8 cellular contexts compared by ENCODE assay signal in the genomic region with DNA sequence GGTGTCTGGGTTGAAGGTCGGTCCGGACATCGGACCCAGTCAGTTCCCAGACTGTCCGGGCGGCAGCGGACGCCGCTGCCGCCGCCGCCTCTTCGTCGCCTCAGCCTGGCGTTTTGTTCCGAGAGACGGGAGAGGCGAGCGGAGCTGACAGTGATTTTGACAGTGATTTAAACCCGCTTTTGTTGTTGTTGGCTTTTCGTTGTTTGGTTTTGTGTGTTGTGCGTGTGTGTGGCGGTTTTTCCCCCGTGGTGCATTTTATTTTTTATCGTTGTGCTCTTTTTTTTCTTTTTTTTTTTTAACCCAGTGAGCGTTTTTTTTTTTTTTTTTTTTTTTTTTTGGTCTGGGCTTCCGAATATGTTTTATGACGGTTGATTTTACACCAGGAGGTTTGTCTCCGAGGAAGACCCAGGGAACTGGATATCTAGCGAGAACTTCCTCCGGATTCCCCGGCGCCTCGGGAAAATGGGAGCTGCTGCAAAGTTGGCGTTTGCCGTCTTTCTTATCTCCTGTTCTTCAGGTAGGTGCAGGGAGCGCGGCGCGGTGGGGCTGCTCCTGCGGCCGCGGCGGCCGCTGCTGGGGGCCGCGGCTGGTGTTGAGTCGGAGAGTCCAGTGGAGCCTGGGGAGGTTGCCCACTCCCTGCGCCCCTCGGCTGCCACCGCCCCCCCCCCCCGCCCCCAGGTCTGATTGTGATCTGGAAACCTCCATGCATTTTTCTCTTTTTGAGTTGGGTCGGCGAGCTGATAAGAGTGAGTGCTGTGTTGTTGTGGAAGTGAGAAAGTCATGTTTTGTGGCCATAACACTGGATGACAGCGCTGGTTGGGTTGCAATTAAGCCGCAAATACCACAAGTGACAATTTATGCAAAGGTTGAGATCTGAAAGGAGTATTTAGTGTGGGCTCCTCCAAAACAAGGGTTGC. TPM values are rescaled to one million over a fixed set of nuclear protein-coding genes. Genes with fewer than 3 reads are reported as not detected.
DNase-seq lines count a peak whose midpoint lies in the region; ATAC-seq and TF ChIP-seq lines count a peak whose summit lies in the region.

A gene (plus strand): TSS at position 339 of the 917 bp plus-strand sequence. CDS start 124 bp downstream, at position 463.

- peak; percentile 50 for DNase-seq in AG08396 (ENCODE audit: low spot score)
- peak; percentile 36 to 79 for DNase-seq in NCI-H526 (lab: John Stamatoyannopoulos, UW)
- peak; percentile 17 for DNase-seq in activated T-cell treated with anti-CD3 and anti-CD28 coated beads for 4 hours
- DNase-seq in esophagus muscularis mucosa (ENCODE audit: extremely low spot score): no peak

- H3K27ac ChIP-seq in esophagus muscularis mucosa (replicated peaks in 1 of 4): peak within 1 kb of the TSS; percentile 97 to 99 (median 98)
- peak within 1 kb of the TSS; percentile 83 for H3K27ac ChIP-seq in muscle layer of duodenum (ENCODE audit: low read length)

- intact Hi-C loops in esophagus muscularis mucosa (cut with DNase I): loop anchor here (5.0 kb wide), 1 partner anchor 62 kb away; no protein-coding TSS in a partner anchor

- H3K27me3 ChIP-seq in esophagus muscularis mucosa (no peaks in the 10 kb centered on the region), muscle layer of duodenum (ENCODE audit: low read depth, low read length) (no peaks in the 10 kb centered on the region)

- H3K9me3 ChIP-seq in esophagus muscularis mucosa: no peaks in the 10 kb centered on the region
- H3K9me3 ChIP-seq in muscle layer of duodenum (ENCODE audit: control insufficient read depth in 1 of 2, low read length in 2 of 2): no peaks in the 10 kb centered on the region

- H3K36me3 ChIP-seq in esophagus muscularis mucosa: no peaks in the 10 kb centered on the region
- peaks cover 0 to 4% of the 10 kb centered on the region in 2 donors for H3K36me3 ChIP-seq in muscle layer of duodenum (ENCODE audit: control insufficient read depth in 1 of 2, insufficient read depth in 2 of 2, low read length in 2 of 2)

- TF ChIP-seq CTCF in esophagus muscularis mucosa (IDR thresholded peaks at IDR 0.05): no peak

- peaks cover 4% of the 10 kb centered on the region for H3K9me3 Mint-ChIP-seq in stimulated activated naive CD8-positive, alpha-beta T cell treated with anti-CD3 and anti-CD28 coated beads, Interleukin-15, Interleukin-2, amounts not matched to agents 100 ng/mL and 50 ng/mL, for 24 hours

- peak within 1 kb of the TSS; percentile 82 for H3K27ac Mint-ChIP-seq in stimulated activated naive CD8-positive, alpha-beta T cell treated with anti-CD3 and anti-CD28 coated beads, Interleukin-15, Interleukin-2, amounts not matched to agents 100 ng/mL and 50 ng/mL, for 24 hours

- H3K27me3 Mint-ChIP-seq in stimulated activated naive CD8-positive, alpha-beta T cell treated with anti-CD3 and anti-CD28 coated beads, Interleukin-15, Interleukin-2, amounts not matched to agents 100 ng/mL and 50 ng/mL, for 24 hours: peaks cover 49% of the 10 kb centered on the region

- H3K4me1 ChIP-seq in esophagus muscularis mucosa: peaks cover 15 to 44% (median 40%) of the 10 kb centered on the region in 4 donors
- peaks cover 0 to 20% of the 10 kb centered on the region in 2 donors for H3K4me1 ChIP-seq in muscle layer of duodenum (ENCODE audit: control insufficient read depth in 1 of 2, insufficient read depth in 2 of 2, low read length in 2 of 2)

- peak within 1 kb of the TSS; percentile 81 to 90 (median 82) for H3K4me3 ChIP-seq in esophagus muscularis mucosa
- H3K4me3 ChIP-seq in muscle layer of duodenum (ENCODE audit: low read depth in 1 of 2, low read length in 2 of 2): peak within 1 kb of the TSS; percentile 89 to 96

- H3K4me1 Mint-ChIP-seq in stimulated activated naive CD8-positive, alpha-beta T cell treated with anti-CD3 and anti-CD28 coated beads, Interleukin-15, Interleukin-2, amounts not matched to agents 100 ng/mL and 50 ng/mL, for 24 hours (ENCODE audit: low read depth): peaks cover 44% of the 10 kb centered on the region

- ATAC-seq in GM18868 (IDR thresholded peaks at IDR 0.05; ENCODE audit: unreplicated experiment): peak; percentile 39
- ATAC-seq in HG03095 (IDR thresholded peaks at IDR 0.05; ENCODE audit: unreplicated experiment): peak; percentile 45

- WGBS in esophagus muscularis mucosa: under 1% methylated on average over 30 of the region's 55 CpGs

- no peak for TF ChIP-seq EP300 in esophagus muscularis mucosa (IDR thresholded peaks at IDR 0.05)

- no peak for TF ChIP-seq POLR2A in esophagus muscularis mucosa (IDR thresholded peaks at IDR 0.05; ENCODE audit: low read depth)

- peak within 1 kb of the TSS; percentile 92 for H3K4me3 Mint-ChIP-seq in stimulated activated naive CD8-positive, alpha-beta T cell treated with anti-CD3 and anti-CD28 coated beads, Interleukin-15, Interleukin-2, amounts not matched to agents 100 ng/mL and 50 ng/mL, for 24 hours

- no peaks in the 10 kb centered on the region for H3K36me3 Mint-ChIP-seq in stimulated activated naive CD8-positive, alpha-beta T cell treated with anti-CD3 and anti-CD28 coated beads, Interleukin-15, Interleukin-2, amounts not matched to agents 100 ng/mL and 50 ng/mL, for 24 hours (ENCODE audit: low read depth)

RNA-seq across cellular contexts. Expression of the gene that starts here (rescaled TPM):
- 10 to 100 TPM; 17.4 to 42.4 (median 28.0) TPM for total RNA-seq in esophagus muscularis mucosa
